In genomic region chr14:75430106-75430505, GRCh38 we compare ENCODE assay signal across 10 cellular contexts. TPM values are rescaled to one million over a fixed set of nuclear protein-coding genes. Genes with fewer than 3 reads are reported as not detected.
A peak's percentile ranks its signal among the peaks of the same experiment; 100 is the strongest.
DNase-seq lines count a peak whose midpoint lies in the region; ATAC-seq, FAIRE-seq and TF ChIP-seq lines count a peak whose summit lies in the region.
"Had no signal": no experiment of that assay in that cellular context is flagged by ENCODE, and none has a peak within 500 bp of the region (broad histone marks: within the 10 kb centered on the region; RNA-seq: fewer than 3 reads in every experiment).

No MANE protein-coding gene starts in this region.

- TF ChIP-seq CTCF in Caco-2 (IDR thresholded peaks at IDR 0.05; ENCODE audit: insufficient read depth in 1 of 2, low read depth in 1 of 2, low read length in 1 of 2, severe bottlenecking in 1 of 2, unreplicated experiment in 1 of 2): no peak
- TF ChIP-seq CTCF in astrocyte (IDR thresholded peaks at IDR 0.05; ENCODE audit: insufficient read depth, low read depth, low read length): no peak
- TF ChIP-seq CTCF in retinal pigment epithelial cell (conservative IDR thresholded peaks at IDR 0.05; ENCODE audit: low read depth, low read length): no peak

- CTCF ChIA-PET in Caco-2 (lab: Charles Lee): interaction anchor here (0.6 to 1.3 kb wide), 3 partner anchors 55 to 122 kb away, joined by 3 to 5 read pairs (median 3); no protein-coding TSS in a partner anchor

- H3K27ac ChIP-seq in astrocyte (ENCODE audit: low read depth, low read length) (no peak overlapping the region), right cardiac atrium (ENCODE audit: low read length) (peak overlapping the region; percentile 79)

- H2AFZ ChIP-seq in astrocyte (ENCODE audit: low read depth, low read length): no peak overlapping the region

- FAIRE-seq in astrocyte (lab: Jason Lieb, UNC): no peak

- H3K9me3 ChIP-seq in Caco-2 (no peaks in the 10 kb centered on the region), astrocyte (ENCODE audit: insufficient read depth, low read depth, low read length) (no peaks in the 10 kb centered on the region), right cardiac atrium (ENCODE audit: control insufficient read depth, low read length) (no peaks in the 10 kb centered on the region)

- no peak for DNase-seq in Caco-2
- DNase-seq in astrocyte (ENCODE audit: low read depth): no peak
- DNase-seq in right cardiac atrium: peak; percentile 64 to 78 (median 71)
- no peak for DNase-seq in retinal pigment epithelial cell (ENCODE audit: low read depth)
- no peak for DNase-seq in AML-193 (lab: John Stamatoyannopoulos, UW)
- no peak for DNase-seq in DMS53 (lab: John Stamatoyannopoulos, UW)
- no peak for DNase-seq in GOT3 (lab: John Stamatoyannopoulos, UW)
- DNase-seq: activated CD4-positive, alpha-beta T cell treated with anti-CD3 and anti-CD28 coated beads for 1 hour; stimulated activated naive CD4-positive, alpha-beta T cell had no signal

- H3K9me3 Mint-ChIP-seq in Caco-2 (ENCODE audit: unreplicated experiment): no peaks in the 10 kb centered on the region
- H3K9me3 Mint-ChIP-seq in astrocyte (ENCODE audit: unreplicated experiment): no peaks in the 10 kb centered on the region

- H3K27me3 Mint-ChIP-seq in Caco-2 (ENCODE audit: insufficient read depth, unreplicated experiment): no peaks in the 10 kb centered on the region
- H3K27me3 Mint-ChIP-seq in astrocyte (ENCODE audit: low read depth, unreplicated experiment): no peaks in the 10 kb centered on the region

- peaks cover 46% of the 10 kb centered on the region for H4K20me1 ChIP-seq in astrocyte (ENCODE audit: insufficient read depth, low read length)

- ATAC-seq in right cardiac atrium (peak in 1 of 2 donors; percentile 11), GM21447 (IDR thresholded peaks at IDR 0.05; ENCODE audit: unreplicated experiment) (no peak)

- H3K4me3 Mint-ChIP-seq in Caco-2 (ENCODE audit: unreplicated experiment) (peak overlapping the region; percentile 83), astrocyte (ENCODE audit: unreplicated experiment) (peak overlapping the region; percentile 92)

- H3K36me3 ChIP-seq in Caco-2 (ENCODE audit: control insufficient read depth, insufficient read depth, low read length) (no peaks in the 10 kb centered on the region; the same call in 1 of the 2 replicates), astrocyte (ENCODE audit: insufficient read depth, low read length) (no peaks in the 10 kb centered on the region)

- POLR2A ChIA-PET in Caco-2 (lab: Charles Lee): interaction anchor here (0.5 to 1.1 kb wide), 2 partner anchors 22 to 507 kb away, joined by 3 to 4 read pairs; partner anchors contain the start of gene RPS6KL1

- H3K4me1 Mint-ChIP-seq in Caco-2 (ENCODE audit: low read depth, unreplicated experiment) (peaks cover 18% of the 10 kb centered on the region), astrocyte (ENCODE audit: low read depth, unreplicated experiment) (peaks cover 60% of the 10 kb centered on the region)

- H3K4me3 ChIP-seq in Caco-2 (ENCODE audit: low read depth, low read length) (no peak overlapping the region), astrocyte (ENCODE audit: insufficient read depth, low read depth, low read length) (no peak overlapping the region), right cardiac atrium (ENCODE audit: low read length) (peak overlapping the region; percentile 34), retinal pigment epithelial cell (ENCODE audit: low read length) (peak overlapping the region; percentile 7)

- H3K9ac ChIP-seq in astrocyte (ENCODE audit: low read length): no peak overlapping the region

- no TSS peak for BruUV-seq in Caco-2 (replicated peaks; lab: Mats Ljungman, UMichigan)

- peaks cover 23% of the 10 kb centered on the region for H3K79me2 ChIP-seq in astrocyte (ENCODE audit: insufficient read depth, low read length)

- no peak overlapping the region for H3K27ac Mint-ChIP-seq in Caco-2 (ENCODE audit: unreplicated experiment)
- H3K27ac Mint-ChIP-seq in astrocyte (ENCODE audit: unreplicated experiment): no peak overlapping the region

- intact Hi-C loops in Caco-2 (cut with micrococcal nuclease; ENCODE audit: unreplicated experiment) (no loop called here), right cardiac atrium (cut with DNase I) (no loop called here)

- H3K27me3 ChIP-seq in Caco-2 (replicated peaks; ENCODE audit: control insufficient read depth, insufficient read depth, low read length): no peaks in the 10 kb centered on the region
- no peaks in the 10 kb centered on the region for H3K27me3 ChIP-seq in astrocyte (ENCODE audit: insufficient read depth, low read length)
- no peaks in the 10 kb centered on the region for H3K27me3 ChIP-seq in right cardiac atrium (ENCODE audit: control insufficient read depth, insufficient read depth)

- peak overlapping the region; percentile 53 for H3K4me2 ChIP-seq in astrocyte (ENCODE audit: low read length)

- peaks cover 39% of the 10 kb centered on the region for H3K36me3 Mint-ChIP-seq in Caco-2 (ENCODE audit: insufficient read depth, unreplicated experiment)
- peaks cover 29% of the 10 kb centered on the region for H3K36me3 Mint-ChIP-seq in astrocyte (ENCODE audit: low read depth, unreplicated experiment)

- H3K4me1 ChIP-seq in Caco-2: peaks cover 19% of the 10 kb centered on the region
- peaks cover 19% of the 10 kb centered on the region for H3K4me1 ChIP-seq in astrocyte (ENCODE audit: insufficient read depth, low read length)
- H3K4me1 ChIP-seq in right cardiac atrium (ENCODE audit: control insufficient read depth, insufficient read depth, low read length): peaks cover 11% of the 10 kb centered on the region

- 21% methylated on average over 7 of the region's 7 CpGs for WGBS in right cardiac atrium

RNA-seq across cellular contexts. Expression of gene JDP2, which starts 2.3 kb away (rescaled TPM):
- total RNA-seq in Caco-2 (2022): 95.7 TPM in 2 replicates
- 79.5 and 80.6 TPM in 2 replicates for total RNA-seq in astrocyte
- 10 to 100 TPM; 28.3 to 42.2 (median 39.4) TPM for total RNA-seq in right cardiac atrium
- polyA plus RNA-seq in right cardiac atrium: 39.2 TPM

Comparison
In these comparisons a context has a peak if more than half of its experiments do, and no peak if none do; other contexts are left out.
1. DNase-seq: peak in right cardiac atrium (3 of 3); none in Caco-2 (0 of 2), astrocyte (single experiment), retinal pigment epithelial cell (single experiment), AML-193 (0 of 2), DMS53 (single experiment) and GOT3 (single experiment).
2. H3K4me3 ChIP-seq: peak in right cardiac atrium (single experiment) and retinal pigment epithelial cell (single experiment); none in Caco-2 (single experiment) and astrocyte (single experiment).